Comparison of ENCODE assay signal across 15 cellular contexts in genomic region chr6:71404967-71405278, GRCh38.
DNase-seq lines count a peak whose midpoint lies in the region; ATAC-seq and TF ChIP-seq lines count a peak whose summit lies in the region.
"Had no signal": no experiment of that assay in that cellular context is flagged by ENCODE, and none has a peak within 500 bp of the region (broad histone marks: within the 10 kb centered on the region; RNA-seq: fewer than 3 reads in every experiment).

No MANE protein-coding gene starts in this region.

- H3K36me3 ChIP-seq in IMR-90 (ENCODE audit: control insufficient read depth, insufficient read depth, low read length) (peaks cover 4% of the 10 kb centered on the region; the same call in 1 of the 2 replicates), breast epithelium (peaks cover 3% of the 10 kb centered on the region), left lung (no peaks in the 10 kb centered on the region), spleen (no peaks in the 10 kb centered on the region)
- H3K36me3 ChIP-seq: HAP-1 had no signal

- no peaks in the 10 kb centered on the region for H3K27me3 ChIP-seq in IMR-90 (ENCODE audit: control insufficient read depth, insufficient read depth, low read length)
- H3K27me3 ChIP-seq in breast epithelium: no peaks in the 10 kb centered on the region
- no peaks in the 10 kb centered on the region for H3K27me3 ChIP-seq in left lung
- no peaks in the 10 kb centered on the region for H3K27me3 ChIP-seq in spleen (replicated peaks in 1 of 7)

- TF ChIP-seq POLR2A in IMR-90 (IDR thresholded peaks at IDR 0.05; ENCODE audit: low read depth, low read length) (no peak), breast epithelium (IDR thresholded peaks at IDR 0.05) (no peak), spleen (IDR thresholded peaks at IDR 0.05) (no peak)

- no peak overlapping the region for H3K4me3 ChIP-seq in IMR-90 (ENCODE audit: insufficient read depth, low read depth, low read length)
- no peak overlapping the region for H3K4me3 ChIP-seq in breast epithelium
- H3K4me3 ChIP-seq in left lung: no peak overlapping the region
- H3K4me3 ChIP-seq in spleen: no peak overlapping the region
- H3K4me3 ChIP-seq: HAP-1 had no signal

- H2BK120ac ChIP-seq in IMR-90 (ENCODE audit: low read depth, low read length): no peak overlapping the region; the same call in 1 of the 2 replicates

- no peak overlapping the region for H2BK15ac ChIP-seq in IMR-90 (ENCODE audit: low read depth, low read length)

- intact Hi-C loops in IMR-90 (cut with micrococcal nuclease): no loop called here
- intact Hi-C loops in breast epithelium (cut with DNase I; ENCODE audit: low total_unique reads): no loop called here
- intact Hi-C loops in left lung (cut with DNase I): no loop called here
- intact Hi-C loops in spleen (cut with DNase I; ENCODE audit: low total_unique reads): no loop called here

- H2BK5ac ChIP-seq in IMR-90 (ENCODE audit: low read depth, low read length, poor library complexity, severe bottlenecking): peak overlapping the region; percentile 64

- no peak overlapping the region for H2AFZ ChIP-seq in IMR-90 (replicated peaks; ENCODE audit: low read length, poor library complexity)

- in situ Hi-C loops in IMR-90 (cut with MboI; ENCODE audit: low sequenced_read_pairs): no loop called here

- H3K9me3 ChIP-seq in IMR-90 (ENCODE audit: control insufficient read depth, insufficient read depth, low read length) (no peaks in the 10 kb centered on the region), breast epithelium (no peaks in the 10 kb centered on the region), left lung (no peaks in the 10 kb centered on the region), spleen (no peaks in the 10 kb centered on the region)
- H3K9me3 ChIP-seq: HAP-1 had no signal

- H3K23ac ChIP-seq in IMR-90 (ENCODE audit: low read depth, low read length): 0 out of 2 replicates have a peak overlapping the region, but pooled peaks have one; percentile 60

- peak overlapping the region in 1 of 2 experiments; percentile 75; a peak in 1 of 4 replicates for H4K8ac ChIP-seq in IMR-90 (ENCODE audit: low read depth in 2 of 2, low read length in 2 of 2)

- H3K27ac ChIP-seq in IMR-90 (ENCODE audit: insufficient read depth, low read length) (peak overlapping the region; percentile 8; the same call in 1 of the 2 replicates), breast epithelium (peak overlapping the region; percentile 78 to 82), left lung (peak overlapping the region; percentile 48 to 80), spleen (peak overlapping the region in 5 of 8 donors; percentile 5 to 50 (median 26))

- DNase-seq in IMR-90: no peak
- DNase-seq in breast epithelium (ENCODE audit: low spot score in 2 of 2): no peak
- no peak for DNase-seq in left lung
- no peak for DNase-seq in spleen
- DNase-seq in NCI-H1436 (lab: John Stamatoyannopoulos, UW): no peak
- DNase-seq in cerebellum (ENCODE audit: low spot score): no peak
- DNase-seq in stimulated activated naive CD4-positive, alpha-beta T cell (lab: John Stamatoyannopoulos, UW): no peak
- DNase-seq: activated CD8-positive, alpha-beta T cell treated with anti-CD3 and anti-CD28 coated beads, Interleukin-2, amount 10 ng/mL, durations not matched to agents 7 days and 5 days; anterior cingulate cortex; DMS79; NCI-H446; nephron progenitor cell had no signal

- H4K20me1 ChIP-seq in IMR-90 (ENCODE audit: insufficient read depth, low read length): no peaks in the 10 kb centered on the region

- TF ChIP-seq RAD21 in IMR-90 (IDR thresholded peaks at IDR 0.05; ENCODE audit: low read length): no peak

- H4K5ac ChIP-seq in IMR-90 (ENCODE audit: low read depth, low read length): no peak overlapping the region

- no peak overlapping the region for H2BK20ac ChIP-seq in IMR-90 (ENCODE audit: low read depth, low read length)

- H3K14ac ChIP-seq in IMR-90 (replicated peaks; ENCODE audit: low read depth, low read length): 0 out of 2 replicates have a peak overlapping the region, but pooled peaks have one; percentile 24

- H3K56ac ChIP-seq in IMR-90 (ENCODE audit: extremely low read depth, insufficient read depth, low read length): no peak overlapping the region

- ATAC-seq in IMR-90 (ENCODE audit: low read depth) (no peak), left lung (no peak), HG02588 (IDR thresholded peaks at IDR 0.05; ENCODE audit: unreplicated experiment) (no peak)
- ATAC-seq: activated CD8-positive, alpha-beta T cell treated with anti-CD3 and anti-CD28 coated beads, Interleukin-2, amount 10 ng/mL, durations not matched to agents 7 days and 5 days; activated T-helper 17 cell treated with anti-CD3 and anti-CD28 coated beads, Interleukin-2, amount 50 U/mL, for 72 hours had no signal

- no peak overlapping the region for H3K9ac ChIP-seq in IMR-90 (ENCODE audit: low read depth, low read length)

- H2AK9ac ChIP-seq in IMR-90 (replicated peaks; ENCODE audit: low read depth, low read length, poor library complexity): no peak overlapping the region

- peaks cover 10% of the 10 kb centered on the region for H3K9me1 ChIP-seq in IMR-90 (ENCODE audit: insufficient read depth, low read length)

- POLR2A ChIA-PET in IMR-90 (lab: Charles Lee; ENCODE audit: unreplicated experiment): interaction anchor here (1.2 kb wide), 1 partner anchor 85 kb away, joined by 3 read pairs; no protein-coding TSS in a partner anchor

- TF ChIP-seq CTCF in IMR-90 (conservative IDR thresholded peaks at IDR 0.05; ENCODE audit: low read depth, low read length) (no peak), breast epithelium (IDR thresholded peaks at IDR 0.05) (no peak), left lung (IDR thresholded peaks at IDR 0.05) (no peak), spleen (IDR thresholded peaks at IDR 0.05 in 8 of 11, conservative IDR thresholded peaks at IDR 0.05 in 3 of 11) (no peak)

- CTCF ChIA-PET in IMR-90 (lab: Yijun Ruan, JAX): interaction anchor here (2.2 kb wide), 1 partner anchor 78 kb away, joined by 4 read pairs; no protein-coding TSS in a partner anchor

- no TSS peak for BruUV-seq in IMR-90 (replicated peaks; lab: Mats Ljungman, UMichigan)

- H3K4me1 ChIP-seq in IMR-90 (ENCODE audit: control insufficient read depth, insufficient read depth, low read length): peaks cover 14% of the 10 kb centered on the region
- H3K4me1 ChIP-seq in breast epithelium: peaks cover 0 to 4% of the 10 kb centered on the region in 2 donors
- H3K4me1 ChIP-seq in left lung: peaks cover 38 to 52% of the 10 kb centered on the region in 2 donors
- peaks cover 0 to 19% (median 9%) of the 10 kb centered on the region in 6 donors for H3K4me1 ChIP-seq in spleen
- H3K4me1 ChIP-seq: HAP-1 had no signal

- H3K18ac ChIP-seq in IMR-90 (ENCODE audit: low read depth, low read length): peak overlapping the region; percentile 46; the same call in 1 of the 2 replicates

- peaks cover 18 to 41% of the 10 kb centered on the region in 2 experiments; a peak in 3 of 4 replicates for H3K79me1 ChIP-seq in IMR-90 (ENCODE audit: low read depth in 1 of 2, low read length in 2 of 2)

- no peak overlapping the region for H2AK5ac ChIP-seq in IMR-90 (ENCODE audit: low read depth, low read length)

- peak overlapping the region; percentile 29; the same call in 1 of the 2 replicates for H3K4ac ChIP-seq in IMR-90 (ENCODE audit: low read depth, low read length)

- no CpG with 5 or more reads among the region's 1 CpG for WGBS in IMR-90 (ENCODE audit: extremely low coverage in 2 of 2, insufficient read length in 1 of 2), 2 experiments
- WGBS in spleen, 5 donors: 52 to 74% (median 64%) methylated on average over 1 of the region's 1 CpG

- H4K91ac ChIP-seq in IMR-90 (ENCODE audit: insufficient read depth, low read depth, low read length): no peak overlapping the region

- H3K4me2 ChIP-seq in IMR-90 (ENCODE audit: low read depth, low read length): no peak overlapping the region

- dilution Hi-C loops in IMR-90 (cut with HindIII; ENCODE audit: low sequenced_read_pairs, unreplicated experiment): no loop called here

TF ChIP-seq in IMR-90, 13 proteins besides CTCF, POLR2A, EP300 and RAD21:
- TF ChIP-seq RFX5 (IDR thresholded peaks at IDR 0.05; ENCODE audit: low read depth, low read length) (no peak), CEBPB (IDR thresholded peaks at IDR 0.05; ENCODE audit: low read depth, low read length) (no peak), NFE2L2 (IDR thresholded peaks at IDR 0.05; ENCODE audit: low read depth, low read length) (no peak), FOS (IDR thresholded peaks at IDR 0.05; ENCODE audit: low read depth, low read length) (no peak)
- TF ChIP-seq, protein P1, sequence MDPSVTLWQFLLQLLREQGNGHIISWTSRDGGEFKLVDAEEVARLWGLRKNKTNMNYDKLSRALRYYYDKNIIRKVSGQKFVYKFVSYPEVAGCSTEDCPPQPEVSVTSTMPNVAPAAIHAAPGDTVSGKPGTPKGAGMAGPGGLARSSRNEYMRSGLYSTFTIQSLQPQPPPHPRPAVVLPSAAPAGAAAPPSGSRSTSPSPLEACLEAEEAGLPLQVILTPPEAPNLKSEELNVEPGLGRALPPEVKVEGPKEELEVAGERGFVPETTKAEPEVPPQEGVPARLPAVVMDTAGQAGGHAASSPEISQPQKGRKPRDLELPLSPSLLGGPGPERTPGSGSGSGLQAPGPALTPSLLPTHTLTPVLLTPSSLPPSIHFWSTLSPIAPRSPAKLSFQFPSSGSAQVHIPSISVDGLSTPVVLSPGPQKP (IDR thresholded peaks at IDR 0.05; ENCODE audit: borderline replicate concordance, low read depth, low read length): no peak

Comparison
In these comparisons a context has a peak if more than half of its experiments do, and no peak if none do; other contexts are left out.
1. H3K27ac ChIP-seq: peak in every context shown above with its lines; median percentile 80 in breast epithelium; 64 in left lung; 26 in spleen; 8 in IMR-90.